18 cellular contexts compared by ENCODE assay signal in the genomic region with DNA sequence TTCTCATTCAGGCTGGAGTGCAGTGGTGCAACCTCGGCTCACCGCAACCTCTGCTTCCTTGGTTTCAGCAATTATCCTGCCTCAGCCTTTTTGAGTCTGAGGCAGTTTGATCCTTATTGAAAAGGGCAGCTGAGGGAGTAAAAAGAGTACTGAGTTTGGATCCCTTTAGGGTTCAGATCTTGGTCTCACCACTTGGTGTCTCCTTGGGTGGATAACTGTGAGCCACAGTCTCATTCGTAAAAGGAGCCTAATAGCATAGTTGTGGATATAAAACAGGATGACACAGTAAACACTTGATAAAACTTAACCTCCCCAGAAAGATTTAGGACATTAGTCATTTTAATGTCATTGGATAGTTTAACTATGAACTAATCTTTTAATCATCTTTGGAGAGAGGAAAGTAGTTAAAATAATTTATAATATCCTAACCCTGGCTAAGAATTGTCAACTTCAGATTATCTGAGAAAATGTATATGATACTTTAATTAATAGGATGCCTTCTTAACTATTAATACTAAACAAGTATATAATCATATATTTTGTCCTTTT.
DNase-seq lines count a peak whose midpoint lies in the region; ATAC-seq and TF ChIP-seq lines count a peak whose summit lies in the region.
"Had no signal": no experiment of that assay in that cellular context is flagged by ENCODE, and none has a peak within 500 bp of the region (broad histone marks: within the 10 kb centered on the region; RNA-seq: fewer than 3 reads in every experiment).

No MANE protein-coding gene starts in this region.

- peak; percentile 29 for DNase-seq in NCI-H82 (lab: John Stamatoyannopoulos, UW)
- no peak for DNase-seq in NCI-H82 treated with DMSO at 0.1 percent for 48 hours (lab: John Stamatoyannopoulos, UW; ENCODE audit: unreplicated experiment)
- no peak for DNase-seq in WTC11 (ENCODE audit: low spot score)
- DNase-seq in iPS-NIHi11 (ENCODE audit: low spot score), result peak; percentile 14
- no peak for DNase-seq in NOMO-1 treated with DMSO at 0.1 percent for 48 hours (lab: John Stamatoyannopoulos, UW; ENCODE audit: unreplicated experiment)
- DNase-seq in aorta, result no peak
- DNase-seq in NCI-H748 treated with DMSO at 0.1 percent for 48 hours (lab: John Stamatoyannopoulos, UW), result no peak
- DNase-seq: activated effector memory CD4-positive, alpha-beta T cell treated with anti-CD3 and anti-CD28 coated beads, Interleukin-2, amount 50 U/mL, for 16 hours; NCI-H1436; NCI-H510A treated with DMSO at 0.1 percent for 48 hours; ovary; small intestine; SW 1271 had no signal

- no peaks in the 10 kb centered on the region for H3K9me3 Mint-ChIP-seq in WTC11

- no peak overlapping the region for H3K27ac ChIP-seq in aorta (ENCODE audit: low read depth in 1 of 2, low read length in 2 of 2)
- H3K27ac ChIP-seq: 22Rv1, gastroesophageal sphincter, HL-60, ovary had no signal

- no peaks in the 10 kb centered on the region for H3K4me1 ChIP-seq in aorta (ENCODE audit: control insufficient read depth in 1 of 2, insufficient read depth in 2 of 2, low read length in 2 of 2)
- H3K4me1 ChIP-seq: gastroesophageal sphincter had no signal

- POLR2A ChIA-PET in WTC11 (lab: Charles Lee), result no interaction called here

- no peak overlapping the region for H3K27ac Mint-ChIP-seq in WTC11

- no peaks in the 10 kb centered on the region for H3K27me3 Mint-ChIP-seq in WTC11 (ENCODE audit: low read depth)

- H3K36me3 Mint-ChIP-seq in WTC11, result no peaks in the 10 kb centered on the region

- TF ChIP-seq CTCF in WTC11 (IDR thresholded peaks at IDR 0.05), result no peak

- no peak overlapping the region for H3K4me3 ChIP-seq in aorta (ENCODE audit: low read length in 2 of 2)
- H3K4me3 ChIP-seq: gastroesophageal sphincter, ovary had no signal

- intact Hi-C loops in aorta (cut with DNase I), result no loop called here

- 0 out of 2 replicates have a peak, but pooled peaks cover 7% of the 10 kb centered on the region for H3K4me1 Mint-ChIP-seq in WTC11

- no peaks in the 10 kb centered on the region for H3K27me3 ChIP-seq in aorta (ENCODE audit: control insufficient read depth in 1 of 2, insufficient read depth in 2 of 2, low read length in 1 of 2)
- H3K27me3 ChIP-seq: gastroesophageal sphincter, ovary had no signal

- 92 to 95% methylated on average over 3 of the region's 3 CpGs for WGBS in aorta, 2 donors

- CTCF ChIA-PET in WTC11 (lab: Charles Lee), result interaction anchor here (0.5 to 1.0 kb wide), 3 partner anchors 29 to 231 kb away, joined by 3 read pairs; no protein-coding TSS in a partner anchor

- no peaks in the 10 kb centered on the region for H3K36me3 ChIP-seq in aorta (ENCODE audit: control insufficient read depth in 1 of 2, insufficient read depth in 2 of 2, low read length in 1 of 2)
- H3K36me3 ChIP-seq: gastroesophageal sphincter, ovary had no signal

- ATAC-seq in WTC11 (peak; percentile 81), GM21390 (IDR thresholded peaks at IDR 0.05; ENCODE audit: unreplicated experiment) (no peak), aorta (ENCODE audit: low FRiP score) (no peak)
- ATAC-seq: gastroesophageal sphincter, Panc1 had no signal

- H3K4me3 Mint-ChIP-seq in WTC11, result no peak overlapping the region

- H3K9me3 ChIP-seq in aorta (ENCODE audit: control insufficient read depth, low read length), result peaks cover 1% of the 10 kb centered on the region
- H3K9me3 ChIP-seq: gastroesophageal sphincter, ovary had no signal

TF ChIP-seq in WTC11, 78 proteins besides CTCF, POLR2A, EP300 and RAD21:
- no peak for TF ChIP-seq FOXP4 (CRISPR knock-in tag; IDR thresholded peaks at IDR 0.05)
- no peak for TF ChIP-seq MYBL2 (CRISPR knock-in tag; IDR thresholded peaks at IDR 0.05)
- TF ChIP-seq HMGA2 (CRISPR knock-in tag; IDR thresholded peaks at IDR 0.05), result no peak
- no peak for TF ChIP-seq ATF3 (CRISPR knock-in tag; conservative IDR thresholded peaks at IDR 0.05)
- TF ChIP-seq SMAD4 (CRISPR knock-in tag; IDR thresholded peaks at IDR 0.05), result no peak
- TF ChIP-seq, protein P1, sequence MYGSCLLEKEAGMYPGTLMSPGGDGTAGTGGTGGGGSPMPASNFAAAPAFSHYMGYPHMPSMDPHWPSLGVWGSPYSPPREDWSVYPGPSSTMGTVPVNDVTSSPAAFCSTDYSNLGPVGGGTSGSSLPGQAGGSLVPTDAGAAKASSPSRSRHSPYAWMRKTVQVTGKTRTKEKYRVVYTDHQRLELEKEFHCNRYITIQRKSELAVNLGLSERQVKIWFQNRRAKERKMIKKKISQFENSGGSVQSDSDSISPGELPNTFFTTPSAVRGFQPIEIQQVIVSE (CRISPR knock-in tag; IDR thresholded peaks at IDR 0.05; ENCODE audit: borderline replicate concordance), result no peak
- no peak for TF ChIP-seq TP53 (CRISPR knock-in tag; IDR thresholded peaks at IDR 0.05)
- TF ChIP-seq, protein P2, sequence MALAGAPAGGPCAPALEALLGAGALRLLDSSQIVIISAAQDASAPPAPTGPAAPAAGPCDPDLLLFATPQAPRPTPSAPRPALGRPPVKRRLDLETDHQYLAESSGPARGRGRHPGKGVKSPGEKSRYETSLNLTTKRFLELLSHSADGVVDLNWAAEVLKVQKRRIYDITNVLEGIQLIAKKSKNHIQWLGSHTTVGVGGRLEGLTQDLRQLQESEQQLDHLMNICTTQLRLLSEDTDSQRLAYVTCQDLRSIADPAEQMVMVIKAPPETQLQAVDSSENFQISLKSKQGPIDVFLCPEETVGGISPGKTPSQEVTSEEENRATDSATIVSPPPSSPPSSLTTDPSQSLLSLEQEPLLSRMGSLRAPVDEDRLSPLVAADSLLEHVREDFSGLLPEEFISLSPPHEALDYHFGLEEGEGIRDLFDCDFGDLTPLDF (CRISPR knock-in tag; IDR thresholded peaks at IDR 0.05), result no peak

Comparison
In these comparisons a context has a peak if more than half of its experiments do, and no peak if none do; other contexts are left out.
1. DNase-seq: peak in NCI-H82 (single experiment) and iPS-NIHi11 (single experiment); none in NCI-H82 treated with DMSO at 0.1 percent for 48 hours (single experiment), WTC11 (single experiment), NOMO-1 treated with DMSO at 0.1 percent for 48 hours (single experiment), aorta (0 of 2) and NCI-H748 treated with DMSO at 0.1 percent for 48 hours (single experiment).